In the genomic region with DNA sequence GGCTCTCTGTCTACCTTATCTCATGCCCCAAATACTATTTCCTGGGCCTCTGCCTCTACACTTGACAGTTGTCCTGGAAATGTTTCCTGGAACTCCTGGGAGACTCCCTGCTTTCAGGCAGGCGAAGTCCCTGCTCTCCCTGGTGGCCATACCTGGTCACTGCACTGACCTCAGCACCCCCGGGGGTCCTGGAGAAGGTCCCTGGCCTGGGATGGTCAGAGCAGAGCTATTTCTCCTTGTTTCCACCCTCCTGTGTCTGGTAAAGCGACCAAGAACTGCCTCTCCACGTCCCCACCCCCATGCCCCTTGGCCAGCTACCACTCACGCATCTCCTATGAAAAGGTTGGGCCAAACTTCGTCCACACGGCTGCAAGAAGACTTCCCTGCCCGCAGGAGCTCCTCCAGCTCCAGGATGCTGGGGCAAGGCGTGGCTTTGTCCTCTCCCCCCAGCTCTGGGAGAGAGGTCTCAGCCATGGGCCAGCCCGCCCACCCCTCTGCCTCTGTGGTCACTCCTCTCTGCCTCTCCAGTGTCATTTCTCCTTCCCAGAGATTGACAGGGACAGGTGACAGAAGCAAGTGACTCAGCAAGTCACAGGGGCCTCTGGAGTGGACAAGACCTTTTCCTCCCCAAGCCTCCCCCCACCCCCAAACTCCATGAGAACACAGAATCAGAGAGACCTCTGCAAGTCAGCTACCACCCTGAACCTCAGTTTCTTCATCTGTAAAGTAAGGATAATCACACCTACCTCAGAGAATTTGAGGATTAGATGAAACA, we compare ENCODE assay signal across 8 cellular contexts. TPM values are rescaled to one million over a fixed set of nuclear protein-coding genes. Genes with fewer than 3 reads are reported as not detected.
A peak's percentile ranks its signal among the peaks of the same experiment; 100 is the strongest.
DNase-seq lines count a peak whose midpoint lies in the region; ATAC-seq and TF ChIP-seq lines count a peak whose summit lies in the region.

No MANE protein-coding gene starts in this region.

- no peaks in the 10 kb centered on the region for H3K27me3 ChIP-seq in MM.1S (replicated peaks; ENCODE audit: insufficient read depth, low read length)
- no peaks in the 10 kb centered on the region for H3K27me3 ChIP-seq in neuronal stem cell (ENCODE audit: control insufficient read depth in 3 of 3, insufficient read depth in 3 of 3, low read depth in 1 of 3, low read length in 3 of 3)

- no peak overlapping the region for H2BK12ac ChIP-seq in neuronal stem cell (ENCODE audit: low read length)

- H3K9me3 ChIP-seq in MM.1S (replicated peaks; ENCODE audit: insufficient read depth, low read length) (no peaks in the 10 kb centered on the region), neuronal stem cell (replicated peaks in 1 of 2; ENCODE audit: control insufficient read depth in 2 of 2, insufficient read depth in 1 of 2, low read depth in 1 of 2, low read length in 2 of 2) (no peaks in the 10 kb centered on the region)

- TF ChIP-seq CTCF in MM.1S (IDR thresholded peaks at IDR 0.05; ENCODE audit: low read length): peak; percentile 60

- H2AFZ ChIP-seq in MM.1S (ENCODE audit: low read length): no peak overlapping the region
- peak overlapping the region; percentile 73 for H2AFZ ChIP-seq in neuronal stem cell (ENCODE audit: low read length)

- peak; percentile 29 for DNase-seq in NCI-H748 (lab: John Stamatoyannopoulos, UW; ENCODE audit: unreplicated experiment)
- DNase-seq in NCI-H748 treated with DMSO at 0.1 percent for 48 hours (lab: John Stamatoyannopoulos, UW): no peak
- no peak for DNase-seq in MM.1S
- DNase-seq in dermis blood vessel endothelial cell: peak; percentile 55
- DNase-seq in neuronal stem cell (ENCODE audit: low spot score): peak; percentile 33
- no peak for DNase-seq in stimulated activated CD4-positive, alpha-beta T cell treated with anti-CD3 and anti-CD28 coated beads, Interleukin-12 subunit alpha, Interleukin-12 subunit beta, amount 100 ng/mL, for 4 hours
- DNase-seq in NCI-H2107 (lab: John Stamatoyannopoulos, UW): no peak

- peaks cover 14% of the 10 kb centered on the region for H3K79me2 ChIP-seq in MM.1S (ENCODE audit: low read length)

- no peak overlapping the region for H4K8ac ChIP-seq in neuronal stem cell (ENCODE audit: low read depth, low read length)

- H2BK120ac ChIP-seq in neuronal stem cell (ENCODE audit: low read depth, low read length): no peak overlapping the region

- H3K79me1 ChIP-seq in neuronal stem cell (ENCODE audit: low read depth, low read length): no peaks in the 10 kb centered on the region

- H3K4me1 ChIP-seq in MM.1S (ENCODE audit: low read length) (peaks cover 12% of the 10 kb centered on the region), neuronal stem cell (ENCODE audit: control insufficient read depth in 2 of 2, insufficient read depth in 1 of 2, low read depth in 1 of 2, low read length in 2 of 2) (no peaks in the 10 kb centered on the region)

- peak overlapping the region; percentile 55 for H2BK15ac ChIP-seq in neuronal stem cell (ENCODE audit: low read length)

- H3K14ac ChIP-seq in neuronal stem cell (ENCODE audit: low read length): no peak overlapping the region

- H3K18ac ChIP-seq in neuronal stem cell (ENCODE audit: low read length): no peak overlapping the region

- H2BK5ac ChIP-seq in neuronal stem cell (ENCODE audit: low read length): no peak overlapping the region

- no peak for ATAC-seq in HG02970 (IDR thresholded peaks at IDR 0.05; ENCODE audit: low FRiP score, unreplicated experiment)

- H3K4me3 ChIP-seq in MM.1S (ENCODE audit: low read length): no peak overlapping the region
- no peak overlapping the region for H3K4me3 ChIP-seq in neuronal stem cell (ENCODE audit: low read length in 2 of 2)

- H4K91ac ChIP-seq in neuronal stem cell (ENCODE audit: low read depth, low read length, poor library complexity): no peak overlapping the region

- peaks cover 24% of the 10 kb centered on the region for H3F3A ChIP-seq in MM.1S (ENCODE audit: insufficient read depth, low read length)

- H3K23ac ChIP-seq in neuronal stem cell (ENCODE audit: low read depth, low read length, poor library complexity): no peak overlapping the region

- H3K27ac ChIP-seq in MM.1S (ENCODE audit: low read length): no peak overlapping the region
- H3K27ac ChIP-seq in neuronal stem cell (replicated peaks; ENCODE audit: low read length): no peak overlapping the region

- no peak overlapping the region for H3K9ac ChIP-seq in MM.1S (ENCODE audit: low read length)
- no peak overlapping the region for H3K9ac ChIP-seq in neuronal stem cell (ENCODE audit: low read depth, low read length, poor library complexity)

- H3K9me2 ChIP-seq in MM.1S (replicated peaks; ENCODE audit: insufficient read depth, low read length): no peaks in the 10 kb centered on the region

- H2AK5ac ChIP-seq in neuronal stem cell (ENCODE audit: low read depth, low read length): peak overlapping the region; percentile 60

- no peaks in the 10 kb centered on the region for H4K20me1 ChIP-seq in MM.1S (ENCODE audit: insufficient read depth, low read length)

- H3K36me3 ChIP-seq in MM.1S (replicated peaks; ENCODE audit: insufficient read depth, low read length) (no peaks in the 10 kb centered on the region), neuronal stem cell (replicated peaks in 1 of 2; ENCODE audit: control insufficient read depth in 2 of 2, insufficient read depth in 2 of 2, low read length in 2 of 2) (no peaks in the 10 kb centered on the region)

- WGBS in neuronal stem cell (ENCODE audit: extremely low coverage in 2 of 2, insufficient read length in 2 of 2, insufficient replicate concordance in 1 of 2), 2 donors: no CpG with 5 or more reads among the region's 10 CpGs

- H3K4me2 ChIP-seq in MM.1S (ENCODE audit: low read depth, low read length): no peak overlapping the region
- no peak overlapping the region for H3K4me2 ChIP-seq in neuronal stem cell (ENCODE audit: insufficient read depth, low read length, poor library complexity, severe bottlenecking)

- no peak overlapping the region for H3K4ac ChIP-seq in neuronal stem cell (ENCODE audit: low read length)

RNA-seq across cellular contexts. Expression of gene SAMD8, which starts 2.6 kb away (rescaled TPM):
- 34.9 and 36.9 TPM in 2 replicates for total RNA-seq in dermis blood vessel endothelial cell
- 11.4 TPM for polyA plus RNA-seq in neuronal stem cell (2013, experiment 1 of 2)
- polyA plus RNA-seq in neuronal stem cell (2013, experiment 2 of 2): 12.2 TPM

Comparison
In these comparisons a context has a peak if more than half of its experiments do, and no peak if none do; other contexts are left out.
1. DNase-seq: peak in NCI-H748 (single experiment), dermis blood vessel endothelial cell (single experiment) and neuronal stem cell (single experiment); none in NCI-H748 treated with DMSO at 0.1 percent for 48 hours (single experiment), MM.1S (single experiment), stimulated activated CD4-positive, alpha-beta T cell treated with anti-CD3 and anti-CD28 coated beads, Interleukin-12 subunit alpha, Interleukin-12 subunit beta, amount 100 ng/mL, for 4 hours (single experiment) and NCI-H2107 (single experiment).